24 cellular contexts compared by ENCODE assay signal in genomic region chr4:70629469-70630090, GRCh38. TPM values are rescaled to one million over a fixed set of nuclear protein-coding genes. Genes with fewer than 3 reads are reported as not detected.
DNase-seq lines count a peak whose midpoint lies in the region; ATAC-seq lines count a peak whose summit lies in the region.
"Had no signal": no experiment of that assay in that cellular context is flagged by ENCODE, and none has a peak within 500 bp of the region (broad histone marks: within the 10 kb centered on the region; RNA-seq: fewer than 3 reads in every experiment).

No MANE protein-coding gene starts in this region.

- H3K27me3 Mint-ChIP-seq in activated T-cell treated with anti-CD3 and anti-CD28 coated beads, Interleukin-2, amount 50 U/mL, for 72 hours (ENCODE audit: low read depth): no peaks in the 10 kb centered on the region

- H3K4me3 Mint-ChIP-seq in activated T-cell treated with anti-CD3 and anti-CD28 coated beads, Interleukin-2, amount 50 U/mL, for 72 hours: peak overlapping the region in 1 of 2 donors; percentile 47
- H3K4me3 Mint-ChIP-seq: activated naive CD8-positive, alpha-beta T cell; activated T-cell treated with anti-CD3 and anti-CD28 coated beads, Interleukin-2, amount 50 U/mL, for 24 hours; CD14-positive monocyte had no signal

- no peaks in the 10 kb centered on the region for H3K36me3 ChIP-seq in H7 (replicated peaks; ENCODE audit: control insufficient read depth, insufficient read depth, low read length)
- H3K36me3 ChIP-seq: brain microvascular endothelial cell, right atrium auricular region, thyroid gland had no signal

- H3K27me3 ChIP-seq in H7 (ENCODE audit: control insufficient read depth, insufficient read depth, low read length): no peaks in the 10 kb centered on the region
- H3K27me3 ChIP-seq: brain microvascular endothelial cell, hepatocyte, right atrium auricular region, thyroid gland had no signal

- ATAC-seq in activated T-cell treated with anti-CD3 and anti-CD28 coated beads, Interleukin-2, amount 50 U/mL, for 72 hours (replicated peaks in 1 of 2): peak; percentile 40 to 76
- peak; percentile 75 for ATAC-seq in HG02678 (IDR thresholded peaks at IDR 0.05; ENCODE audit: unreplicated experiment)
- peak; percentile 55 for ATAC-seq in HG03558 (IDR thresholded peaks at IDR 0.05; ENCODE audit: extremely low read depth, unreplicated experiment)
- no peak for ATAC-seq in GM19328 (IDR thresholded peaks at IDR 0.05; ENCODE audit: unreplicated experiment)

- H3K9me3 Mint-ChIP-seq in activated T-cell treated with anti-CD3 and anti-CD28 coated beads, Interleukin-2, amount 50 U/mL, for 72 hours: no peaks in the 10 kb centered on the region
- H3K9me3 Mint-ChIP-seq: activated T-cell treated with anti-CD3 and anti-CD28 coated beads, Interleukin-2, amount 50 U/mL, for 24 hours had no signal

- H3K27ac Mint-ChIP-seq in activated T-cell treated with anti-CD3 and anti-CD28 coated beads, Interleukin-2, amount 50 U/mL, for 72 hours: no peak overlapping the region
- H3K27ac Mint-ChIP-seq: activated naive CD8-positive, alpha-beta T cell; activated T-cell treated with anti-CD3 and anti-CD28 coated beads, Interleukin-2, amount 50 U/mL, for 24 hours; CD14-positive monocyte had no signal

- no peaks in the 10 kb centered on the region for H3K36me3 Mint-ChIP-seq in activated T-cell treated with anti-CD3 and anti-CD28 coated beads, Interleukin-2, amount 50 U/mL, for 72 hours (ENCODE audit: insufficient read depth in 2 of 2)
- H3K36me3 Mint-ChIP-seq: activated naive CD8-positive, alpha-beta T cell; CD14-positive monocyte had no signal

- H3K4me1 Mint-ChIP-seq in activated T-cell treated with anti-CD3 and anti-CD28 coated beads, Interleukin-2, amount 50 U/mL, for 72 hours (ENCODE audit: low read depth): peaks cover 14% of the 10 kb centered on the region
- H3K4me1 Mint-ChIP-seq: CD14-positive monocyte had no signal

- H3K4me3 ChIP-seq in H7 (ENCODE audit: insufficient read depth, low read depth, low read length): no peak overlapping the region
- H3K4me3 ChIP-seq: hepatocyte, right atrium auricular region, thyroid gland had no signal

- DNase-seq in activated T-cell treated with anti-CD3 and anti-CD28 coated beads, Interleukin-2, amount 50 U/mL, for 72 hours: no peak
- no peak for DNase-seq in activated T-cell treated with anti-CD3 and anti-CD28 coated beads, Interleukin-2, amount 50 U/mL, for 48 hours
- DNase-seq in HUDEP-2 (lab: John Stamatoyannopoulos, UW; ENCODE audit: unreplicated experiment in 76 of 76) (no peak), H7 (no peak), DMS79 treated with DMSO at 0.1 percent for 48 hours (lab: John Stamatoyannopoulos, UW) (no peak)
- DNase-seq: activated T-cell treated with anti-CD3 and anti-CD28 coated beads, Interleukin-2, amount 50 U/mL, for 24 hours; brain microvascular endothelial cell; cortex of kidney; NCI-H2081; NCI-H446 treated with DMSO at 0.1 percent for 48 hours; stimulated activated CD4-positive, alpha-beta T cell treated with anti-CD3 and anti-CD28 coated beads, Interleukin-15, amount 100 ng/mL, for 24 hours; stimulated activated naive CD4-positive, alpha-beta T cell; thyroid gland had no signal

RNA-seq across cellular contexts. Expression of gene ENAM, which starts 1.0 kb away (rescaled TPM):
- total RNA-seq in activated T-cell treated with anti-CD3 and anti-CD28 coated beads, Interleukin-2, amount 50 U/mL, for 72 hours: not detected
- total RNA-seq in H7 (2014; rRNA removed; shearing (Covaris generic)): not detected in 2 replicates
- total RNA-seq: lung microvascular endothelial cell, omental fat pad had no signal

RNA-seq across cellular contexts. Expression of gene JCHAIN, which starts 36.7 kb away (rescaled TPM):
- under 1 TPM in 1 of 2 donors, not detected in 1; 0.49 TPM for total RNA-seq in activated T-cell treated with anti-CD3 and anti-CD28 coated beads, Interleukin-2, amount 50 U/mL, for 72 hours
- not detected in 2 replicates for total RNA-seq in H7 (2014; rRNA removed; shearing (Covaris generic))
- total RNA-seq: hepatocyte, lung microvascular endothelial cell had no signal

RNA-seq across cellular contexts. Expression of gene AMBN, which starts 37.5 kb away (rescaled TPM):
- total RNA-seq in activated T-cell treated with anti-CD3 and anti-CD28 coated beads, Interleukin-2, amount 50 U/mL, for 72 hours: not detected
- not detected in 2 replicates for total RNA-seq in H7 (2014; rRNA removed; shearing (Covaris generic))
- total RNA-seq: fibroblast of villous mesenchyme, hepatocyte, lung microvascular endothelial cell, myocyte, omental fat pad, right atrium auricular region, thyroid gland had no signal

RNA-seq across cellular contexts. Expression of gene UTP3, which starts 58.8 kb away (rescaled TPM):
- 10 to 100 TPM; 24.3 to 26.0 TPM for total RNA-seq in activated T-cell treated with anti-CD3 and anti-CD28 coated beads, Interleukin-2, amount 50 U/mL, for 72 hours
- 11.5 and 12.3 TPM in 2 replicates for total RNA-seq in H7 (2014; rRNA removed; shearing (Covaris generic))
